In the genomic region with DNA sequence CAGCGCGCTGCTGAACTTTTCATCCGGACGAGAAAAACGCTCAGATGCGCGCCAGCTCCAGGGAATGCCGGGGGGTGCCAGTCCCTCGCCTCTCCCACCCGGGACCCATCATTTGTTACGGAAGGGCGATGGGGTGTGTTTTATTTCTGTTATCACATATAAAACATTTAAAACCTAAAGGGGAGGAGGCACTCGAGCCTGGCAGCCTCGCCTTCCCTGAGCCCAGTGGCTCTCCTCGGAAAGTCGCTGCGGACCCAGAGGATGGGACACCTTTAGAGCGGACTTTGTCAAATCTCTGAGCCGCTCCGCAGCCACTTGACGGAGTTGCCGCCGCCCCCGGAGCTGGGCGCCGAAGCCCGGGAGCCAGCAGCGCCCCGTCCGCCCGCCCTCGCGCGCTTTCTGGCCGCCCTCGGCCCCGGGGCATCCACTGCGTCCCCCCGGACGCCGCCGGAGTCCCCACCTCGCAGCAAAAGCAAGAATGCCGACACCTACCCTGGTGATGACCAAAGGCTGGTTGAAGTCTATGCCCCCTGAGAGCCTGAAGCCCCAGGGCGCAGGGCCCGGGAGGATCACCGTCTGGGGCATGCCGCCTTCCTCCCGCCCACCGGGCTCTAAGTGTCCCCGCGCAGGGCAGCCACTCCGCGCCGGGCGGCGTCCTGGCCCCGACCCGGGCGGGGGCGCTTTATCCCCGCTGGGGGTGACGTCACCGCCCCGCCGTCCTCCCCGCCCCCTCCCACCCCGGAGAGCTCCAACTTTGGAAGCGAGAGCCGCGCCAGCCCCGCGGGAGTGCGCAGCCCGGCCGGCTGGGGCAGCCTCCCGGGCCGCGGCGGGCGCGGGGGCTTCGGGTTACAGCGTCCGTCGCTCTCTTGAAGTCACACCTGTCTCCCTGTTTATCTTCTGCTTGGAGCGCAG, we compare ENCODE assay signal across 9 cellular contexts. TPM values are rescaled to one million over a fixed set of nuclear protein-coding genes. Genes with fewer than 3 reads are reported as not detected.
DNase-seq lines count a peak whose midpoint lies in the region; ATAC-seq lines count a peak whose summit lies in the region.
"Had no signal": no experiment of that assay in that cellular context is flagged by ENCODE, and none has a peak within 500 bp of the region (broad histone marks: within the 10 kb centered on the region; RNA-seq: fewer than 3 reads in every experiment).

A gene with protein sequence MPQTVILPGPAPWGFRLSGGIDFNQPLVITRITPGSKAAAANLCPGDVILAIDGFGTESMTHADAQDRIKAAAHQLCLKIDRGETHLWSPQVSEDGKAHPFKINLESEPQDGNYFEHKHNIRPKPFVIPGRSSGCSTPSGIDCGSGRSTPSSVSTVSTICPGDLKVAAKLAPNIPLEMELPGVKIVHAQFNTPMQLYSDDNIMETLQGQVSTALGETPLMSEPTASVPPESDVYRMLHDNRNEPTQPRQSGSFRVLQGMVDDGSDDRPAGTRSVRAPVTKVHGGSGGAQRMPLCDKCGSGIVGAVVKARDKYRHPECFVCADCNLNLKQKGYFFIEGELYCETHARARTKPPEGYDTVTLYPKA (minus strand): TSS at position 658 of the 912 bp plus-strand sequence. CDS start 73 bp downstream, at position 585.

- DNase-seq in activated CD4-positive, alpha-beta T cell treated with anti-CD3 and anti-CD28 coated beads, Interleukin-2, amount 10 ng/mL, durations not matched to agents 7 days and 5 days, result no peak
- DNase-seq in activated CD4-positive, alpha-beta T cell treated with anti-CD3 and anti-CD28 coated beads, Interleukin-2, amount 50 U/mL, for 4 hours, result no peak
- DNase-seq in NCI-H146 (lab: John Stamatoyannopoulos, UW) (peak; percentile 47), astrocyte of the hippocampus (ENCODE audit: low read depth, low spot score) (peak; percentile 85), iPS DF 6.9 (ENCODE audit: low read depth, low spot score) (peak; percentile 16), retina (peak; percentile 83), NOMO-1 treated with dmso at 0.1 percent for 144 hours (lab: John Stamatoyannopoulos, UW; ENCODE audit: unreplicated experiment) (no peak)

- peak within 1 kb of the TSS; percentile 53; the same call in 1 of the 2 replicates for H3K4me3 ChIP-seq in iPS DF 6.9 (ENCODE audit: low read length)

- H3K9me3 ChIP-seq in iPS DF 6.9 (ENCODE audit: control insufficient read depth, insufficient read depth, low read length), result no peaks in the 10 kb centered on the region

- CTCF ChIA-PET in activated CD4-positive, alpha-beta T cell treated with anti-CD3 and anti-CD28 coated beads, Interleukin-2, amount 10 ng/mL, durations not matched to agents 7 days and 5 days (lab: Charles Lee), result no interaction called here

- H3K27me3 Mint-ChIP-seq in activated CD4-positive, alpha-beta T cell treated with anti-CD3 and anti-CD28 coated beads, Interleukin-2, amount 10 ng/mL, durations not matched to agents 7 days and 5 days, result peaks cover 40% of the 10 kb centered on the region

- POLR2A ChIA-PET in activated CD4-positive, alpha-beta T cell treated with anti-CD3 and anti-CD28 coated beads, Interleukin-2, amount 10 ng/mL, durations not matched to agents 7 days and 5 days (lab: Charles Lee), result no interaction called here

- H3K27ac Mint-ChIP-seq in activated CD4-positive, alpha-beta T cell treated with anti-CD3 and anti-CD28 coated beads, Interleukin-2, amount 10 ng/mL, durations not matched to agents 7 days and 5 days, result no peak within 1 kb of the TSS

- no peaks in the 10 kb centered on the region for H3K36me3 ChIP-seq in iPS DF 6.9 (ENCODE audit: control insufficient read depth, insufficient read depth, low read length)

- H3K27me3 ChIP-seq in iPS DF 6.9 (ENCODE audit: control insufficient read depth, insufficient read depth, low read length), result peaks cover 4% of the 10 kb centered on the region; the same call in 1 of the 2 replicates

- H3K9me3 Mint-ChIP-seq in activated CD4-positive, alpha-beta T cell treated with anti-CD3 and anti-CD28 coated beads, Interleukin-2, amount 10 ng/mL, durations not matched to agents 7 days and 5 days, result no peaks in the 10 kb centered on the region
- H3K9me3 Mint-ChIP-seq: central memory CD8-positive, alpha-beta T cell had no signal

- H3K4me1 ChIP-seq in iPS DF 6.9 (ENCODE audit: control insufficient read depth, insufficient read depth, low read length), result no peaks in the 10 kb centered on the region

- H3K4me1 Mint-ChIP-seq in activated CD4-positive, alpha-beta T cell treated with anti-CD3 and anti-CD28 coated beads, Interleukin-2, amount 10 ng/mL, durations not matched to agents 7 days and 5 days, result peaks cover 4% of the 10 kb centered on the region
- H3K4me1 Mint-ChIP-seq: central memory CD8-positive, alpha-beta T cell had no signal

- no peak for ATAC-seq in GM18873 (IDR thresholded peaks at IDR 0.05; ENCODE audit: low FRiP score, unreplicated experiment)

- H3K36me3 Mint-ChIP-seq in activated CD4-positive, alpha-beta T cell treated with anti-CD3 and anti-CD28 coated beads, Interleukin-2, amount 10 ng/mL, durations not matched to agents 7 days and 5 days (ENCODE audit: low read depth), result no peaks in the 10 kb centered on the region

- no CpG with 5 or more reads among the region's 87 CpGs for WGBS in iPS DF 6.9 (ENCODE audit: insufficient coverage, insufficient read length)

- no peak within 1 kb of the TSS for H3K27ac ChIP-seq in iPS DF 6.9 (ENCODE audit: low read length)

- H3K4me3 Mint-ChIP-seq in activated CD4-positive, alpha-beta T cell treated with anti-CD3 and anti-CD28 coated beads, Interleukin-2, amount 10 ng/mL, durations not matched to agents 7 days and 5 days, result peak within 1 kb of the TSS; percentile 17
- H3K4me3 Mint-ChIP-seq: central memory CD8-positive, alpha-beta T cell had no signal

RNA-seq across cellular contexts. Expression of the gene that starts here (rescaled TPM):
- not detected for total RNA-seq in activated CD4-positive, alpha-beta T cell treated with anti-CD3 and anti-CD28 coated beads, Interleukin-2, amount 10 ng/mL, durations not matched to agents 7 days and 5 days

Comparison
In these comparisons a context has a peak if more than half of its experiments do, and no peak if none do; other contexts are left out.
1. DNase-seq: peak in NCI-H146 (single experiment), astrocyte of the hippocampus (single experiment), iPS DF 6.9 (single experiment) and retina (single experiment); none in activated CD4-positive, alpha-beta T cell treated with anti-CD3 and anti-CD28 coated beads, Interleukin-2, amount 10 ng/mL, durations not matched to agents 7 days and 5 days (single experiment), activated CD4-positive, alpha-beta T cell treated with anti-CD3 and anti-CD28 coated beads, Interleukin-2, amount 50 U/mL, for 4 hours (0 of 2) and NOMO-1 treated with dmso at 0.1 percent for 144 hours (single experiment).